Comparison of ENCODE assay signal across 17 cellular contexts in the genomic region with DNA sequence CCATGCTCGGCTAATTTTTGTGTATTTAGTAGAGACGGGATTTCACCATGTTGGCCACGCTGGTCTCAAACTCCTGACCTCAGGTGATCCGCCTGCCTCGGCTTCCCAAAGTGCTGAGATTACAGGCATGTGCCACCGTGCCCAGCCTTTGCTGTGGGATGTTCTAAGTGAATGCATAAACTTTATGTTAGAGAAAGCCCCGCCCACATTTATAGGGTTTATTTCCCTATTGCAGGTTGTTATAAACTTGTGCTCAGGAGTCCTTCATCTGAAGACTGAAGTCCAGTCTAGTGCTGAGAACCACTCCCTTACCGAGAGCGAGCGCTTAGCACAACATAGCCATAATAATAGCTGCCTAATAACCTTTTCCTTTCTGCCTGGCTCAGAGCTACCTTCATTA.
A peak's percentile ranks its signal among the peaks of the same experiment; 100 is the strongest.
DNase-seq lines count a peak whose midpoint lies in the region; ATAC-seq and TF ChIP-seq lines count a peak whose summit lies in the region.
"Had no signal": no experiment of that assay in that cellular context is flagged by ENCODE, and none has a peak within 500 bp of the region (broad histone marks: within the 10 kb centered on the region; RNA-seq: fewer than 3 reads in every experiment).

No MANE protein-coding gene starts in this region.

- H3K4me3 ChIP-seq in GM23338 (no peak overlapping the region), Panc1 (ENCODE audit: low read depth in 2 of 2, low read length in 2 of 2) (no peak overlapping the region), transverse colon (peak overlapping the region in 1 of 4 donors; percentile 25)
- H3K4me3 ChIP-seq: A549, SJCRH30 had no signal

- 33 to 61% methylated on average over 3 to 10 of the region's 10 CpGs for WGBS in transverse colon (ENCODE audit: low coverage in 1 of 2), 2 donors

- H3K9me3 Mint-ChIP-seq in GM23338: no peaks in the 10 kb centered on the region

- H3K27ac Mint-ChIP-seq in GM23338: no peak overlapping the region

- POLR2A ChIA-PET in Panc1 (lab: Charles Lee): no interaction called here

- no peaks in the 10 kb centered on the region for H3K36me3 Mint-ChIP-seq in GM23338 (ENCODE audit: low read depth)

- no peak for ATAC-seq in GM23338
- ATAC-seq in Panc1: peak; percentile 51
- peak; percentile 97 for ATAC-seq in left colon
- ATAC-seq: A549 had no signal

- H3F3A ChIP-seq in GM23338 (replicated peaks; ENCODE audit: low read depth): no peaks in the 10 kb centered on the region

- no peak overlapping the region for H3K4me3 Mint-ChIP-seq in GM23338

- no TSS peak for BruUV-seq in Panc1 (replicated peaks; lab: Mats Ljungman, UMichigan)

- no peak for TF ChIP-seq EP300 in transverse colon (IDR thresholded peaks at IDR 0.05; ENCODE audit: low read depth)

- in situ Hi-C loops in Panc1 (cut with HindIII; ENCODE audit: low pct_unique_long_range_greater_than_20kb, low sequenced_read_pairs) (no loop called here), transverse colon (cut with MboI; ENCODE audit: low pct_ligation_motif_present in 1 of 4, low pct_unique_long_range_greater_than_20kb in 1 of 4, low sequenced_read_pairs in 3 of 4) (no loop called here), ACHN (cut with HindIII; ENCODE audit: low pct_ligation_motif_present, low pct_unique_long_range_greater_than_20kb, low sequenced_read_pairs) (no loop called here)

- intact Hi-C loops in Panc1 (cut with micrococcal nuclease; ENCODE audit: unreplicated experiment): no loop called here
- intact Hi-C loops in left colon (cut with DNase I, micrococcal nuclease): no loop called here
- intact Hi-C loops in transverse colon (cut with DNase I; ENCODE audit: low total_unique reads): no loop called here

- no peak for TF ChIP-seq CTCF in GM23338 (conservative IDR thresholded peaks at IDR 0.05; ENCODE audit: low read depth in 2 of 2)
- TF ChIP-seq CTCF in Panc1 (IDR thresholded peaks at IDR 0.05): no peak
- no peak for TF ChIP-seq CTCF in transverse colon (IDR thresholded peaks at IDR 0.05)

- peaks cover 4% of the 10 kb centered on the region; the same call in 1 of the 2 replicates for H3K4me1 ChIP-seq in GM23338 (ENCODE audit: insufficient read depth)
- peaks cover 12% of the 10 kb centered on the region; the same call in 1 of the 2 replicates for H3K4me1 ChIP-seq in Panc1 (ENCODE audit: control insufficient read depth, insufficient read depth, low read length)
- peaks cover 0 to 36% (median 13%) of the 10 kb centered on the region in 4 donors for H3K4me1 ChIP-seq in transverse colon
- H3K4me1 ChIP-seq: BE2C had no signal

- H3K27me3 ChIP-seq in GM23338 (ENCODE audit: insufficient read depth): no peaks in the 10 kb centered on the region
- no peaks in the 10 kb centered on the region for H3K27me3 ChIP-seq in Panc1 (ENCODE audit: control insufficient read depth, insufficient read depth, low read length)
- H3K27me3 ChIP-seq in transverse colon: no peaks in the 10 kb centered on the region
- H3K27me3 ChIP-seq: BE2C, SJCRH30 had no signal

- no peak overlapping the region for H3K4me2 ChIP-seq in GM23338
- H3K4me2 ChIP-seq: A549 had no signal

- H3K27me3 Mint-ChIP-seq in GM23338 (ENCODE audit: insufficient read depth, low read depth, poor library complexity): peaks cover 2% of the 10 kb centered on the region

- H3K27ac ChIP-seq in GM23338 (ENCODE audit: low read depth) (no peak overlapping the region), Panc1 (ENCODE audit: low read length) (peak overlapping the region; percentile 58), transverse colon (peak overlapping the region; percentile 60 to 89 (median 80))
- H3K27ac ChIP-seq: SJCRH30 had no signal

- DNase-seq in GM23338 (ENCODE audit: low spot score) (no peak), Panc1 (ENCODE audit: low read depth, low spot score) (no peak), left colon (peak; percentile 47 to 78), transverse colon (peak; percentile 70), middle frontal gyrus (ENCODE audit: extremely low spot score, low spot score) (no peak), SW480 (ENCODE audit: low spot score) (no peak), ACHN (no peak)
- DNase-seq: BE2C, DMS79, Kasumi-1, NCI-H1417, NCI-H1694 treated with DMSO at 0.1 percent for 48 hours, NCI-H2081 treated with DMSO at 0.1 percent for 48 hours, NCI-H2171 treated with DMSO at 0.1 percent for 48 hours, NCI-H526, SJCRH30 had no signal

- H2AFZ ChIP-seq in GM23338: peak overlapping the region; percentile 25; the same call in 1 of the 2 replicates

- H3K36me3 ChIP-seq in GM23338 (ENCODE audit: insufficient read depth) (no peaks in the 10 kb centered on the region), Panc1 (ENCODE audit: control insufficient read depth, insufficient read depth, low read length) (no peaks in the 10 kb centered on the region), transverse colon (no peaks in the 10 kb centered on the region)
- H3K36me3 ChIP-seq: BE2C, SJCRH30 had no signal

- no peaks in the 10 kb centered on the region for H4K20me1 ChIP-seq in GM23338 (replicated peaks; ENCODE audit: insufficient read depth)

- no peaks in the 10 kb centered on the region for H3K79me2 ChIP-seq in GM23338 (replicated peaks; ENCODE audit: insufficient read depth)

- CTCF ChIA-PET in Panc1 (lab: Charles Lee): interaction anchor here (0.7 kb wide), 1 partner anchor 69 kb away, joined by 3 read pairs; no protein-coding TSS in a partner anchor

- H3K9me3 ChIP-seq in Panc1 (ENCODE audit: control insufficient read depth, insufficient read depth, low read depth, low read length) (no peaks in the 10 kb centered on the region), transverse colon (no peaks in the 10 kb centered on the region)
- H3K9me3 ChIP-seq: A549, BE2C had no signal

- no peaks in the 10 kb centered on the region for H3K9me2 ChIP-seq in GM23338 (ENCODE audit: insufficient read depth)

- no peaks in the 10 kb centered on the region; the same call in 2 of the 3 replicates for H3K4me1 Mint-ChIP-seq in GM23338

- TF ChIP-seq POLR2A in transverse colon (IDR thresholded peaks at IDR 0.05): peak; percentile 56

TF ChIP-seq in GM23338, 12 proteins besides CTCF, POLR2A, EP300 and RAD21:
- TF ChIP-seq JUNB (IDR thresholded peaks at IDR 0.05; ENCODE audit: unreplicated experiment): no peak
- no peak for TF ChIP-seq EZH2 (IDR thresholded peaks at IDR 0.05; ENCODE audit: low read depth, unreplicated experiment)
- no peak for TF ChIP-seq CREB1 (CRISPR knock-in tag; IDR thresholded peaks at IDR 0.05; ENCODE audit: low read depth)

Comparison
In these comparisons a context has a peak if more than half of its experiments do, and no peak if none do; other contexts are left out.
1. DNase-seq: peak in left colon (2 of 2) and transverse colon (single experiment); none in GM23338 (single experiment), Panc1 (single experiment), middle frontal gyrus (single experiment), SW480 (single experiment) and ACHN (single experiment).